8 cellular contexts compared by ENCODE assay signal in genomic region chr11:130448039-130448415, GRCh38. TPM values are rescaled to one million over a fixed set of nuclear protein-coding genes. Genes with fewer than 3 reads are reported as not detected.
DNase-seq lines count a peak whose midpoint lies in the region; ATAC-seq and TF ChIP-seq lines count a peak whose summit lies in the region.

No MANE protein-coding gene starts in this region.

- no CpG with 5 or more reads among the region's 11 CpGs for WGBS in iPS DF 6.9 (ENCODE audit: insufficient coverage, insufficient read length)

- no peaks in the 10 kb centered on the region for H3K9me3 Mint-ChIP-seq in activated CD4-positive, alpha-beta memory T cell treated with anti-CD3 and anti-CD28 coated beads, Interleukin-2, amount 10 ng/mL, durations not matched to agents 7 days and 5 days

- POLR2A ChIA-PET in HCT116 (lab: Charles Lee) = no interaction called here
- POLR2A ChIA-PET in activated CD4-positive, alpha-beta memory T cell treated with anti-CD3 and anti-CD28 coated beads, Interleukin-2, amount 10 ng/mL, durations not matched to agents 7 days and 5 days (lab: Charles Lee) = no interaction called here

- no TSS peak for BruUV-seq in HCT116 (replicated peaks; lab: Mats Ljungman, UMichigan)

- H3K27ac ChIP-seq in HCT116 (ENCODE audit: low read depth, low read length) = no peak overlapping the region
- H3K27ac ChIP-seq in iPS DF 6.9 (ENCODE audit: low read length) = no peak overlapping the region
- no peak overlapping the region for H3K27ac ChIP-seq in skeletal muscle tissue (ENCODE audit: low read depth, low read length)

- H3K9me3 ChIP-seq in HCT116 (ENCODE audit: control insufficient read depth in 1 of 2, insufficient read depth in 1 of 2, low read depth in 1 of 2, low read length in 2 of 2) = no peaks in the 10 kb centered on the region
- H3K9me3 ChIP-seq in iPS DF 6.9 (ENCODE audit: control insufficient read depth, insufficient read depth, low read length) = no peaks in the 10 kb centered on the region
- H3K9me3 ChIP-seq in skeletal muscle tissue (ENCODE audit: control insufficient read depth in 3 of 3, low read length in 3 of 3) = no peaks in the 10 kb centered on the region

- ATAC-seq in HCT116 = peak; percentile 4; the same call in 1 of the 2 replicates

- TF ChIP-seq RAD21 in HCT116 (IDR thresholded peaks at IDR 0.05; ENCODE audit: low read depth) = no peak

- peak overlapping the region; percentile 48 for H3K4me3 Mint-ChIP-seq in activated CD4-positive, alpha-beta memory T cell treated with anti-CD3 and anti-CD28 coated beads, Interleukin-2, amount 10 ng/mL, durations not matched to agents 7 days and 5 days

- intact Hi-C loops in HCT116 (cut with micrococcal nuclease) = no loop called here

- H3K4me3 ChIP-seq in HCT116 (replicated peaks in 1 of 2; ENCODE audit: low read depth in 1 of 2, low read length in 2 of 2) (peak overlapping the region; percentile 48 to 65), iPS DF 6.9 (ENCODE audit: low read length) (peak overlapping the region; percentile 43; the same call in 1 of the 2 replicates), skeletal muscle tissue (ENCODE audit: low read length in 3 of 3) (peak overlapping the region; percentile 71 to 79 (median 74))

- H3K27me3 ChIP-seq in HCT116 (ENCODE audit: insufficient read depth, low read length) = no peaks in the 10 kb centered on the region
- H3K27me3 ChIP-seq in iPS DF 6.9 (ENCODE audit: control insufficient read depth, insufficient read depth, low read length) = peaks cover 13% of the 10 kb centered on the region
- H3K27me3 ChIP-seq in skeletal muscle tissue (ENCODE audit: control insufficient read depth in 3 of 3, insufficient read depth in 3 of 3, low read length in 3 of 3) = peaks cover 6 to 15% (median 12%) of the 10 kb centered on the region in 3 donors

- peaks cover 13% of the 10 kb centered on the region for H3K4me1 Mint-ChIP-seq in activated CD4-positive, alpha-beta memory T cell treated with anti-CD3 and anti-CD28 coated beads, Interleukin-2, amount 10 ng/mL, durations not matched to agents 7 days and 5 days

- H2AFZ ChIP-seq in HCT116 (ENCODE audit: low read depth, low read length, poor library complexity, severe bottlenecking) = peak overlapping the region; percentile 97

- no peak overlapping the region for H3K27ac Mint-ChIP-seq in activated CD4-positive, alpha-beta memory T cell treated with anti-CD3 and anti-CD28 coated beads, Interleukin-2, amount 10 ng/mL, durations not matched to agents 7 days and 5 days

- H3K9me2 ChIP-seq in HCT116 (ENCODE audit: insufficient read depth) = no peaks in the 10 kb centered on the region

- DNase-seq in HCT116 (ENCODE audit: low read depth, low spot score) (no peak), iPS DF 6.9 (ENCODE audit: low read depth, low spot score) (no peak), NCI-H1048 (lab: John Stamatoyannopoulos, UW) (no peak), NCI-H1436 (lab: John Stamatoyannopoulos, UW) (no peak), iPS-NIHi11 (ENCODE audit: low spot score) (no peak)
- DNase-seq in activated CD4-positive, alpha-beta memory T cell treated with anti-CD3 and anti-CD28 coated beads, Interleukin-2, amount 10 ng/mL, durations not matched to agents 7 days and 5 days = no peak
- no peak for DNase-seq in stimulated activated naive CD4-positive, alpha-beta T cell (lab: John Stamatoyannopoulos, UW)

- CTCF ChIA-PET in HCT116 (lab: Charles Lee) = interaction anchor here (1.1 to 1.7 kb wide), 3 partner anchors 13 to 414 kb away, joined by 3 to 6 read pairs (median 5); no protein-coding TSS in a partner anchor
- CTCF ChIA-PET in activated CD4-positive, alpha-beta memory T cell treated with anti-CD3 and anti-CD28 coated beads, Interleukin-2, amount 10 ng/mL, durations not matched to agents 7 days and 5 days (lab: Charles Lee) = interaction anchor here (1.3 to 1.9 kb wide), 3 partner anchors 11 to 414 kb away, joined by 4 to 10 read pairs (median 4); no protein-coding TSS in a partner anchor

- H3K4me2 ChIP-seq in HCT116 (ENCODE audit: low read length) = peak overlapping the region; percentile 97

- H4K20me1 ChIP-seq in HCT116 (ENCODE audit: insufficient read depth) = no peaks in the 10 kb centered on the region

- peaks cover 62% of the 10 kb centered on the region for H3K27me3 Mint-ChIP-seq in activated CD4-positive, alpha-beta memory T cell treated with anti-CD3 and anti-CD28 coated beads, Interleukin-2, amount 10 ng/mL, durations not matched to agents 7 days and 5 days

- TF ChIP-seq CTCF in HCT116 (IDR thresholded peaks at IDR 0.05 in 2 of 3, conservative IDR thresholded peaks at IDR 0.05 in 1 of 3; ENCODE audit: borderline replicate concordance in 1 of 3, insufficient read depth in 1 of 3, low read depth in 2 of 3, low read length in 2 of 3) = no peak

- no peaks in the 10 kb centered on the region for H3K36me3 Mint-ChIP-seq in activated CD4-positive, alpha-beta memory T cell treated with anti-CD3 and anti-CD28 coated beads, Interleukin-2, amount 10 ng/mL, durations not matched to agents 7 days and 5 days (ENCODE audit: low read depth)

- H3K79me2 ChIP-seq in HCT116 (ENCODE audit: insufficient read depth, low read length) = no peaks in the 10 kb centered on the region

- no peak overlapping the region for H3K9ac ChIP-seq in HCT116 (ENCODE audit: low read length)
- peak overlapping the region; percentile 10 to 78 (median 69) for H3K9ac ChIP-seq in skeletal muscle tissue (ENCODE audit: low read depth in 1 of 3, low read length in 3 of 3)

- TF ChIP-seq POLR2A in HCT116 (IDR thresholded peaks at IDR 0.05; ENCODE audit: borderline replicate concordance, extremely low read depth, insufficient read depth, insufficient read length) = no peak

- H3K4me1 ChIP-seq in HCT116 (ENCODE audit: control insufficient read depth in 1 of 2, insufficient read depth in 2 of 2, low read length in 2 of 2) (peaks cover 2 to 11% of the 10 kb centered on the region in 2 experiments; a peak in 3 of 4 replicates), iPS DF 6.9 (ENCODE audit: control insufficient read depth, insufficient read depth, low read length) (peaks cover 3% of the 10 kb centered on the region; the same call in 1 of the 2 replicates), skeletal muscle tissue (ENCODE audit: control insufficient read depth in 3 of 3, insufficient read depth in 3 of 3, low read length in 3 of 3) (peaks cover 33 to 38% (median 37%) of the 10 kb centered on the region in 3 donors)

- H3K36me3 ChIP-seq in HCT116 (ENCODE audit: control insufficient read depth in 1 of 2, insufficient read depth in 2 of 2, low read length in 2 of 2) = no peaks in the 10 kb centered on the region
- no peaks in the 10 kb centered on the region for H3K36me3 ChIP-seq in iPS DF 6.9 (ENCODE audit: control insufficient read depth, insufficient read depth, low read length)
- no peaks in the 10 kb centered on the region for H3K36me3 ChIP-seq in skeletal muscle tissue (ENCODE audit: control insufficient read depth in 3 of 3, insufficient read depth in 3 of 3, low read length in 3 of 3)

- RAD21 ChIA-PET in HCT116 (lab: Charles Lee; ENCODE audit: low non-redundant PET in 1 of 2, low total read pairs in 2 of 2, uncharacterized antibody in 2 of 2, unreplicated experiment in 2 of 2) = interaction anchor here in 1 of 2 experiments (0.7 kb wide), 2 partner anchors 24 to 406 kb away, joined by 3 to 4 read pairs; no protein-coding TSS in a partner anchor

TF ChIP-seq in HCT116, 20 proteins besides CTCF, POLR2A, EP300 and RAD21 (continues in another document):
- TF ChIP-seq ELF1 (IDR thresholded peaks at IDR 0.05; ENCODE audit: borderline replicate concordance, low read depth) = no peak
- TF ChIP-seq TCF7L2 (IDR thresholded peaks at IDR 0.05; ENCODE audit: borderline replicate concordance, extremely low read depth, insufficient read depth, insufficient read length) = no peak
- no peak for TF ChIP-seq CEBPB (IDR thresholded peaks at IDR 0.05; ENCODE audit: low read depth)
- no peak for TF ChIP-seq ZFX (IDR thresholded peaks at IDR 0.05)
- no peak for TF ChIP-seq EGR1 (IDR thresholded peaks at IDR 0.05; ENCODE audit: low read depth)
- TF ChIP-seq REST (IDR thresholded peaks at IDR 0.05; ENCODE audit: low read depth) = no peak
- TF ChIP-seq ATF3 (IDR thresholded peaks at IDR 0.05) = no peak

RNA-seq across cellular contexts. Expression of gene ADAMTS15, which starts 0.4 kb away (rescaled TPM):
- total RNA-seq in HCT116 (2021; ENCODE audit: unreplicated experiment) (0.44 TPM), skeletal muscle tissue (15.7 TPM)
- polyA plus RNA-seq in HCT116 (2012) = 0.20 and 0.22 TPM in 2 replicates
- total RNA-seq in activated CD4-positive, alpha-beta memory T cell treated with anti-CD3 and anti-CD28 coated beads, Interleukin-2, amount 10 ng/mL, durations not matched to agents 7 days and 5 days = not detected

RNA-seq across cellular contexts. Expression of gene ADAMTS8, which starts 19.6 kb away (rescaled TPM):
- total RNA-seq in HCT116 (2021; ENCODE audit: unreplicated experiment) (0.07 TPM), skeletal muscle tissue (5.7 TPM)
- polyA plus RNA-seq in HCT116 (2012) = not detected in 2 replicates
- not detected for total RNA-seq in activated CD4-positive, alpha-beta memory T cell treated with anti-CD3 and anti-CD28 coated beads, Interleukin-2, amount 10 ng/mL, durations not matched to agents 7 days and 5 days

Comparison
In these comparisons a context has a peak if more than half of its experiments do, and no peak if none do; other contexts are left out.
1. RNA of gene ADAMTS15, which starts 0.4 kb away (total RNA-seq): 15.7 TPM in skeletal muscle tissue (single experiment); 0.44 TPM in HCT116 (single experiment) and not detected in activated CD4-positive, alpha-beta memory T cell treated with anti-CD3 and anti-CD28 coated beads, Interleukin-2, amount 10 ng/mL, durations not matched to agents 7 days and 5 days; every median in the first group is over 10 times any median in the second.
2. Peak in every context shown above with its lines, with median percentiles within 50 percentile points of each other: H3K4me3 ChIP-seq.